ENCODE assay signal across 12 cellular contexts in genomic region chr3:4340411-4341335, GRCh38. TPM values are rescaled to one million over a fixed set of nuclear protein-coding genes. Genes with fewer than 3 reads are reported as not detected.
A peak's percentile ranks its signal among the peaks of the same experiment; 100 is the strongest.
DNase-seq lines count a peak whose midpoint lies in the region; ATAC-seq and TF ChIP-seq lines count a peak whose summit lies in the region.
"Had no signal": no experiment of that assay in that cellular context is flagged by ENCODE, and none has a peak within 500 bp of the region (broad histone marks: within the 10 kb centered on the region; RNA-seq: fewer than 3 reads in every experiment).

No MANE protein-coding gene starts in this region.

- peaks cover 28% of the 10 kb centered on the region for H3K36me3 Mint-ChIP-seq in stimulated activated memory B cell treated with anti-CD40 and anti-IgM and Interleukin-4, amounts not matched to agents 10 μg/mL and 1 μg/mL and 100 μg/mL, for 72 hours

- H3K36me3 ChIP-seq in ascending aorta (no peaks in the 10 kb centered on the region), right atrium auricular region (no peaks in the 10 kb centered on the region), stomach (no peaks in the 10 kb centered on the region)

- 68 to 82% (median 76%) methylated on average over 6 of the region's 6 CpGs for WGBS in stomach, 5 donors

- no peaks in the 10 kb centered on the region for H3K4me1 Mint-ChIP-seq in stimulated activated memory B cell treated with anti-CD40 and anti-IgM and Interleukin-4, amounts not matched to agents 10 μg/mL and 1 μg/mL and 100 μg/mL, for 72 hours
- H3K4me1 Mint-ChIP-seq: activated T-helper 17 cell treated with anti-CD3 and anti-CD28 coated beads, Interleukin-2, amount 50 U/mL, for 72 hours had no signal

- in situ Hi-C loops in KBM-7 (cut with MboI; ENCODE audit: low pct_unique_long_range_greater_than_20kb, low sequenced_read_pairs), result loop anchor here (25.0 kb wide), 1 partner anchor 272 kb away; no protein-coding TSS in a partner anchor

- ATAC-seq in stimulated activated memory B cell treated with anti-CD40 and anti-IgM and Interleukin-4, amounts not matched to agents 10 μg/mL and 1 μg/mL and 100 μg/mL, for 72 hours, result no peak
- ATAC-seq in HG03039 (IDR thresholded peaks at IDR 0.05; ENCODE audit: unreplicated experiment), result no peak
- ATAC-seq: activated T-helper 17 cell treated with anti-CD3 and anti-CD28 coated beads, Interleukin-2, amount 50 U/mL, for 72 hours had no signal

- intact Hi-C loops in ascending aorta (cut with DNase I) (no loop called here), stomach (cut with DNase I; ENCODE audit: low total_unique reads) (no loop called here)

- no peak for TF ChIP-seq CTCF in ascending aorta (IDR thresholded peaks at IDR 0.05)
- TF ChIP-seq CTCF in right atrium auricular region (IDR thresholded peaks at IDR 0.05), result no peak
- no peak for TF ChIP-seq CTCF in foreskin fibroblast (IDR thresholded peaks at IDR 0.05; ENCODE audit: low read depth, low read length)
- no peak for TF ChIP-seq CTCF in stomach (IDR thresholded peaks at IDR 0.05)

- no peak overlapping the region for H3K4me3 ChIP-seq in ascending aorta
- no peak overlapping the region for H3K4me3 ChIP-seq in right atrium auricular region
- no peak overlapping the region for H3K4me3 ChIP-seq in foreskin fibroblast (ENCODE audit: low read depth in 1 of 2, low read length in 2 of 2)
- no peak overlapping the region for H3K4me3 ChIP-seq in stomach
- H3K4me3 ChIP-seq: coronary artery had no signal

- TF ChIP-seq EP300 in stomach (IDR thresholded peaks at IDR 0.05), result no peak

- no peak overlapping the region for H3K4me3 Mint-ChIP-seq in stimulated activated memory B cell treated with anti-CD40 and anti-IgM and Interleukin-4, amounts not matched to agents 10 μg/mL and 1 μg/mL and 100 μg/mL, for 72 hours
- H3K4me3 Mint-ChIP-seq: activated T-helper 17 cell treated with anti-CD3 and anti-CD28 coated beads, Interleukin-2, amount 50 U/mL, for 72 hours had no signal

- peak overlapping the region; percentile 19 to 53 for H3K27ac ChIP-seq in ascending aorta
- peak overlapping the region; percentile 32 to 51 for H3K27ac ChIP-seq in right atrium auricular region
- H3K27ac ChIP-seq in substantia nigra (ENCODE audit: low read depth, low read length, poor library complexity, severe bottlenecking), result peak overlapping the region; percentile 72
- peak overlapping the region in 2 of 5 donors; percentile 5 to 19 for H3K27ac ChIP-seq in stomach

- no peak overlapping the region for H3K27ac Mint-ChIP-seq in stimulated activated memory B cell treated with anti-CD40 and anti-IgM and Interleukin-4, amounts not matched to agents 10 μg/mL and 1 μg/mL and 100 μg/mL, for 72 hours
- H3K27ac Mint-ChIP-seq: activated T-helper 17 cell treated with anti-CD3 and anti-CD28 coated beads, Interleukin-2, amount 50 U/mL, for 72 hours had no signal

- peaks cover 0 to 5% of the 10 kb centered on the region in 2 donors for H3K4me1 ChIP-seq in ascending aorta
- H3K4me1 ChIP-seq in right atrium auricular region, result peaks cover 0 to 14% of the 10 kb centered on the region in 2 donors
- peaks cover 0 to 10% (median 4%) of the 10 kb centered on the region in 4 donors for H3K4me1 ChIP-seq in stomach

- H3K27me3 ChIP-seq in ascending aorta (no peaks in the 10 kb centered on the region), right atrium auricular region (no peaks in the 10 kb centered on the region), stomach (no peaks in the 10 kb centered on the region)

- no peak for TF ChIP-seq POLR2A in stomach (IDR thresholded peaks at IDR 0.05)

- DNase-seq in KBM-7 (peak; percentile 71), ascending aorta (ENCODE audit: low spot score in 2 of 2) (no peak), right atrium auricular region (ENCODE audit: low spot score) (no peak), substantia nigra (lab: John Stamatoyannopoulos, UW) (peak in 4 of 49 donors; percentile 2 to 22 (median 7)), foreskin fibroblast (no peak), stomach (no peak)
- DNase-seq: NCI-H446 treated with DMSO at 0.1 percent for 48 hours, small intestine had no signal

- no peaks in the 10 kb centered on the region for H3K27me3 Mint-ChIP-seq in stimulated activated memory B cell treated with anti-CD40 and anti-IgM and Interleukin-4, amounts not matched to agents 10 μg/mL and 1 μg/mL and 100 μg/mL, for 72 hours
- H3K27me3 Mint-ChIP-seq: activated T-helper 17 cell treated with anti-CD3 and anti-CD28 coated beads, Interleukin-2, amount 50 U/mL, for 72 hours had no signal

- H3K9me3 ChIP-seq in ascending aorta (no peaks in the 10 kb centered on the region), right atrium auricular region (no peaks in the 10 kb centered on the region), stomach (no peaks in the 10 kb centered on the region)

- no peaks in the 10 kb centered on the region for H3K9me3 Mint-ChIP-seq in stimulated activated memory B cell treated with anti-CD40 and anti-IgM and Interleukin-4, amounts not matched to agents 10 μg/mL and 1 μg/mL and 100 μg/mL, for 72 hours
- H3K9me3 Mint-ChIP-seq: activated T-helper 17 cell treated with anti-CD3 and anti-CD28 coated beads, Interleukin-2, amount 50 U/mL, for 72 hours had no signal

RNA-seq across cellular contexts. Expression of gene SETMAR, which starts 37.5 kb away (rescaled TPM):
- total RNA-seq in ascending aorta (13.6 TPM), right atrium auricular region (10 to 100 TPM; 13.5 to 18.5 TPM), stomach (10 to 100 TPM in 3 of 5 donors, 1 to 10 TPM in 2; 3.1 to 28.0 (median 10.5) TPM)
- polyA plus RNA-seq in stomach, result 10 to 100 TPM; 11.5 to 15.7 (median 14.9) TPM
